Comparison of ENCODE assay signal across 34 cellular contexts in the genomic region with DNA sequence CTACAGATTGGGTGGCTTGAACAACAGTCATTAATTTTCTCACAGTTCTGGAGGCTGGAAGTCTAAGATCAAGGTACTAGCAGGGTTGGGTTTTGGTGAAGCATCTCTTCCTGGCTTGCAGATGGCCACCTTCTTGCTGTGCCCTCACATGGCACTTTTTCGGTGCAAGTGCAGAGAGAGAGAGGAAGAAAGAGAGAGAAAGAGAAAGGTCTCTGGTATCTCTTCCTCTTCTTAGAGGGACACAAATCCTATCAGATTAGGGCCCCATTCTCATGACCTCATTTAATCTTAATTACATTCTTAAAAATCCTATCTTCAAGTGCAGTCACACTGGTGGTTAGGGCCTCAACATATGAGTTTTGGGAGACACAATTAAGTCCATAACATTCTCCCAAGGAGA.
"Had no signal": no experiment of that assay in that cellular context is flagged by ENCODE, and none has a peak within 500 bp of the region (broad histone marks: within the 10 kb centered on the region; RNA-seq: fewer than 3 reads in every experiment).

No MANE protein-coding gene starts in this region.

- DNase-seq: activated CD4-positive, alpha-beta memory T cell treated with anti-CD3 and anti-CD28 coated beads for 36 hours; activated CD4-positive, alpha-beta T cell treated with anti-CD3 and anti-CD28 coated beads for 4 hours; activated CD4-positive, alpha-beta T cell treated with anti-CD3 and anti-CD28 coated beads, Interleukin-2, amount 50 U/mL, for 1 hour; activated CD4-positive, CD25-positive, alpha-beta regulatory T cell treated with anti-CD3 and anti-CD28 coated beads, Interleukin-2, amount 50 U/mL, for 72 hours; activated CD8-positive, alpha-beta memory T cell treated with anti-CD3 and anti-CD28 coated beads, Interleukin-2, amount 50 U/mL, for 4 hours; activated gamma-delta T cell treated with Interleukin-2 at 50 U/mL for 16 hours; activated naive CD4-positive, alpha-beta T cell treated with anti-CD3 and anti-CD28 coated beads for 36 hours; activated T-cell treated with anti-CD3 and anti-CD28 coated beads for 4 hours; activated T-cell treated with anti-CD3 and anti-CD28 coated beads, Interleukin-2, amount 50 U/mL, for 4 hours; adrenal gland; aorta; brain microvascular endothelial cell; central memory CD4-positive, alpha-beta T cell; colonic mucosa; Kasumi-1; KG1; MG63; NCI-H1105; NCI-H1417 treated with DMSO at 0.1 percent for 48 hours; NCI-H187 treated with DMSO at 0.1 percent for 48 hours; NCI-H2081; NCI-H2171 treated with DMSO at 0.1 percent for 48 hours; NCI-H2227 treated with DMSO at 0.1 percent for 48 hours; NCI-H446; NCI-H510A treated with DMSO at 0.1 percent for 48 hours; NCI-H69; NK-92 treated with Interleukin-12 subunit alpha and Interleukin-12 subunit beta, amount 100 ng/mL, for 24 hours; SHP77; SJCRH30; T1000 had no signal

- H3K4me1 Mint-ChIP-seq: WTC11 had no signal

- H3K4me3 Mint-ChIP-seq: activated CD4-positive, alpha-beta memory T cell treated with anti-CD3 and anti-CD28 coated beads for 36 hours; activated naive CD4-positive, alpha-beta T cell treated with anti-CD3 and anti-CD28 coated beads for 36 hours; activated T-cell treated with anti-CD3 and anti-CD28 coated beads, Interleukin-2, amount 50 U/mL, for 4 hours; activated T-helper 1 cell treated with anti-CD3 and anti-CD28 coated beads, Interleukin-12 subunit alpha, Interleukin-12 subunit beta, Interleukin-2, Interleukin-4 antibody, amounts not matched to agents 30 ng/mL and 10 ng/mL and 1 ng/mL, durations not matched to agents 14 hours and 24 hours and 36 hours; WTC11 had no signal

- ATAC-seq: activated naive CD4-positive, alpha-beta T cell treated with anti-CD3 and anti-CD28 coated beads, Interleukin-2, amount 50 U/mL, for 72 hours; activated T-cell treated with anti-CD3 and anti-CD28 coated beads, Interleukin-2, amount 50 U/mL, for 4 hours; Panc1; WTC11 had no signal

- H3K27ac Mint-ChIP-seq: activated CD4-positive, alpha-beta memory T cell treated with anti-CD3 and anti-CD28 coated beads for 36 hours; activated naive CD4-positive, alpha-beta T cell treated with anti-CD3 and anti-CD28 coated beads for 36 hours; activated T-helper 1 cell treated with anti-CD3 and anti-CD28 coated beads, Interleukin-12 subunit alpha, Interleukin-12 subunit beta, Interleukin-2, Interleukin-4 antibody, amounts not matched to agents 30 ng/mL and 10 ng/mL and 1 ng/mL, durations not matched to agents 14 hours and 24 hours and 36 hours; WTC11 had no signal

- H3K27me3 Mint-ChIP-seq: activated CD4-positive, alpha-beta memory T cell treated with anti-CD3 and anti-CD28 coated beads for 36 hours had no signal

- H3K36me3 Mint-ChIP-seq: activated CD4-positive, alpha-beta memory T cell treated with anti-CD3 and anti-CD28 coated beads for 36 hours; WTC11 had no signal
